15 cellular contexts compared by ENCODE assay signal in genomic region chr3:69543080-69543429, GRCh38.
DNase-seq lines count a peak whose midpoint lies in the region; ATAC-seq, FAIRE-seq and TF ChIP-seq lines count a peak whose summit lies in the region.
"Had no signal": no experiment of that assay in that cellular context is flagged by ENCODE, and none has a peak within 500 bp of the region (broad histone marks: within the 10 kb centered on the region; RNA-seq: fewer than 3 reads in every experiment).

No MANE protein-coding gene starts in this region.

- H3K27me3 Mint-ChIP-seq in astrocyte (ENCODE audit: low read depth, unreplicated experiment), result peaks cover 26% of the 10 kb centered on the region
- no peaks in the 10 kb centered on the region for H3K27me3 Mint-ChIP-seq in progenitor cell of endocrine pancreas

- no peak overlapping the region for H2AFZ ChIP-seq in astrocyte (ENCODE audit: low read depth, low read length)

- H3K27me3 ChIP-seq in astrocyte (ENCODE audit: insufficient read depth, low read length), result peaks cover 28% of the 10 kb centered on the region
- H3K27me3 ChIP-seq: uterus had no signal

- no peak for ATAC-seq in HG03520 (IDR thresholded peaks at IDR 0.05; ENCODE audit: unreplicated experiment)
- no peak for ATAC-seq in HG03025 (IDR thresholded peaks at IDR 0.05; ENCODE audit: low FRiP score, unreplicated experiment)
- ATAC-seq: natural killer cell had no signal

- H3K9me3 ChIP-seq in ES-I3 (ENCODE audit: control insufficient read depth, insufficient read depth, low read length), result no peaks in the 10 kb centered on the region
- no peaks in the 10 kb centered on the region for H3K9me3 ChIP-seq in astrocyte (ENCODE audit: insufficient read depth, low read depth, low read length)
- H3K9me3 ChIP-seq: uterus had no signal

- TF ChIP-seq CTCF in astrocyte (IDR thresholded peaks at IDR 0.05; ENCODE audit: insufficient read depth, low read depth, low read length), result no peak
- no peak for TF ChIP-seq CTCF in progenitor cell of endocrine pancreas (IDR thresholded peaks at IDR 0.05; ENCODE audit: unreplicated experiment)

- no peaks in the 10 kb centered on the region for H3K4me1 ChIP-seq in ES-I3 (ENCODE audit: insufficient read depth, low read length)
- H3K4me1 ChIP-seq in astrocyte (ENCODE audit: insufficient read depth, low read length), result peaks cover 2% of the 10 kb centered on the region
- H3K4me1 ChIP-seq: uterus had no signal

- no peaks in the 10 kb centered on the region for H3K36me3 ChIP-seq in ES-I3 (ENCODE audit: insufficient read depth, low read length)
- no peaks in the 10 kb centered on the region for H3K36me3 ChIP-seq in astrocyte (ENCODE audit: insufficient read depth, low read length)
- H3K36me3 ChIP-seq: uterus had no signal

- H3K4me3 Mint-ChIP-seq in astrocyte (ENCODE audit: unreplicated experiment) (peak overlapping the region; percentile 90), progenitor cell of endocrine pancreas (ENCODE audit: low read depth) (peak overlapping the region; percentile 93)
- H3K4me3 Mint-ChIP-seq: natural killer cell had no signal

- no peak overlapping the region for H3K27ac ChIP-seq in astrocyte (ENCODE audit: low read depth, low read length)
- H3K27ac ChIP-seq: uterus had no signal

- DNase-seq in astrocyte (ENCODE audit: low read depth) (no peak), progenitor cell of endocrine pancreas (ENCODE audit: low spot score, unreplicated experiment) (no peak), RCC 7860 (ENCODE audit: low spot score) (no peak), AG08396 (ENCODE audit: low spot score) (no peak)
- DNase-seq: central memory CD4-positive, alpha-beta T cell; DMS79 treated with DMSO at 0.1 percent for 48 hours; natural killer cell; NCI-H1048; NCI-H446 treated with DMSO at 0.1 percent for 48 hours; uterus had no signal

- H3K36me3 Mint-ChIP-seq in astrocyte (ENCODE audit: low read depth, unreplicated experiment), result no peaks in the 10 kb centered on the region
- H3K36me3 Mint-ChIP-seq in progenitor cell of endocrine pancreas (ENCODE audit: insufficient read depth), result no peaks in the 10 kb centered on the region
- H3K36me3 Mint-ChIP-seq: natural killer cell had no signal

- no peak overlapping the region for H3K27ac Mint-ChIP-seq in astrocyte (ENCODE audit: unreplicated experiment)
- peak overlapping the region; percentile 2 for H3K27ac Mint-ChIP-seq in progenitor cell of endocrine pancreas
- H3K27ac Mint-ChIP-seq: natural killer cell had no signal

- H3K79me2 ChIP-seq in astrocyte (ENCODE audit: insufficient read depth, low read length), result no peaks in the 10 kb centered on the region

- H3K4me1 Mint-ChIP-seq in astrocyte (ENCODE audit: low read depth, unreplicated experiment), result peaks cover 4% of the 10 kb centered on the region
- H3K4me1 Mint-ChIP-seq in progenitor cell of endocrine pancreas (ENCODE audit: low read depth), result peaks cover 23% of the 10 kb centered on the region

- H3K4me3 ChIP-seq in astrocyte (ENCODE audit: insufficient read depth, low read depth, low read length) (no peak overlapping the region), iPS-11a (ENCODE audit: low read depth, low read length) (peak overlapping the region; percentile 58)

- H4K20me1 ChIP-seq in astrocyte (ENCODE audit: insufficient read depth, low read length), result no peaks in the 10 kb centered on the region

- H3K9me3 Mint-ChIP-seq in astrocyte (ENCODE audit: unreplicated experiment) (no peaks in the 10 kb centered on the region), progenitor cell of endocrine pancreas (ENCODE audit: low read depth) (no peaks in the 10 kb centered on the region)
- H3K9me3 Mint-ChIP-seq: natural killer cell had no signal

- FAIRE-seq in astrocyte (lab: Jason Lieb, UNC), result no peak
- no peak for FAIRE-seq in RCC 7860 (lab: Jason Lieb, UNC)
- FAIRE-seq: islet of Langerhans had no signal

- peak overlapping the region; percentile 83 for H3K9ac ChIP-seq in ES-I3 (ENCODE audit: low read depth, low read length)
- H3K9ac ChIP-seq in astrocyte (ENCODE audit: low read length), result no peak overlapping the region

- H3K4me2 ChIP-seq in astrocyte (ENCODE audit: low read length), result no peak overlapping the region
